In genomic region chr11:102377891-102378290, GRCh38 we compare ENCODE assay signal across 16 cellular contexts. TPM values are rescaled to one million over a fixed set of nuclear protein-coding genes. Genes with fewer than 3 reads are reported as not detected.
DNase-seq lines count a peak whose midpoint lies in the region; ATAC-seq and TF ChIP-seq lines count a peak whose summit lies in the region.
"Had no signal": no experiment of that assay in that cellular context is flagged by ENCODE, and none has a peak within 500 bp of the region (broad histone marks: within the 10 kb centered on the region; RNA-seq: fewer than 3 reads in every experiment).

No MANE protein-coding gene starts in this region.

- in situ Hi-C loops in Panc1 (cut with HindIII; ENCODE audit: low pct_unique_long_range_greater_than_20kb, low sequenced_read_pairs) (no loop called here), mammary epithelial cell (cut with MboI; ENCODE audit: low sequenced_read_pairs in 2 of 2) (loop anchor here (25.0 kb wide), 2 partner anchors 109 to 234 kb away; no protein-coding TSS in a partner anchor)

- DNase-seq in activated CD4-positive, alpha-beta T cell treated with anti-CD3 and anti-CD28 coated beads, Interleukin-2, amount 10 ng/mL, durations not matched to agents 7 days and 5 days: no peak
- no peak for DNase-seq in activated CD4-positive, alpha-beta T cell treated with anti-CD3 and anti-CD28 coated beads for 1 hour
- DNase-seq in Panc1 (ENCODE audit: low read depth, low spot score) (no peak), mammary epithelial cell (no peak), osteocyte (ENCODE audit: extremely low spot score, unreplicated experiment) (no peak), posterior cingulate gyrus (no peak)
- DNase-seq in activated T-helper 1 cell treated with anti-CD3 and anti-CD28 coated beads, Interleukin-12 subunit alpha, Interleukin-12 subunit beta, Interleukin-2, Interleukin-4 antibody, amounts not matched to agents 30 ng/mL and 10 ng/mL and 1 ng/mL, durations not matched to agents 14 hours and 24 hours and 36 hours (ENCODE audit: low spot score): no peak
- DNase-seq: CD8-positive, alpha-beta T cell; DMS79; H7; IMR-90 had no signal

- no peak overlapping the region for H3K27ac ChIP-seq in Panc1 (ENCODE audit: low read length)
- H3K27ac ChIP-seq in mammary epithelial cell (ENCODE audit: insufficient read depth, low read depth, low read length): no peak overlapping the region
- H3K27ac ChIP-seq: 22Rv1 had no signal

- CTCF ChIA-PET in activated CD4-positive, alpha-beta T cell treated with anti-CD3 and anti-CD28 coated beads, Interleukin-2, amount 10 ng/mL, durations not matched to agents 7 days and 5 days (lab: Charles Lee): no interaction called here
- CTCF ChIA-PET in Panc1 (lab: Charles Lee) (no interaction called here), mammary epithelial cell (lab: Charles Lee; ENCODE audit: low non-redundant PET) (no interaction called here)

- no peak for ATAC-seq in Panc1
- ATAC-seq in HG02870 (IDR thresholded peaks at IDR 0.05; ENCODE audit: unreplicated experiment): no peak
- ATAC-seq: CD8-positive, alpha-beta T cell; GM12878; GM23338 had no signal

- intact Hi-C loops in Panc1 (cut with micrococcal nuclease; ENCODE audit: unreplicated experiment) (no loop called here), mammary epithelial cell (cut with micrococcal nuclease) (no loop called here), posterior cingulate gyrus (cut with DNase I) (no loop called here)
- intact Hi-C loops in activated T-helper 1 cell treated with anti-CD3 and anti-CD28 coated beads, Interleukin-12 subunit alpha, Interleukin-12 subunit beta, Interleukin-2, Interleukin-4 antibody, amounts not matched to agents 30 ng/mL and 10 ng/mL and 1 ng/mL, durations not matched to agents 14 hours and 24 hours and 36 hours (cut with micrococcal nuclease): no loop called here

- H3K9me3 ChIP-seq in Panc1 (ENCODE audit: control insufficient read depth, insufficient read depth, low read depth, low read length) (no peaks in the 10 kb centered on the region), mammary epithelial cell (replicated peaks; ENCODE audit: insufficient read depth, low read length) (no peaks in the 10 kb centered on the region)

- H3K9me3 Mint-ChIP-seq in activated CD4-positive, alpha-beta T cell treated with anti-CD3 and anti-CD28 coated beads, Interleukin-2, amount 10 ng/mL, durations not matched to agents 7 days and 5 days: no peaks in the 10 kb centered on the region
- H3K9me3 Mint-ChIP-seq in osteocyte (ENCODE audit: unreplicated experiment): no peaks in the 10 kb centered on the region
- H3K9me3 Mint-ChIP-seq in activated T-helper 1 cell treated with anti-CD3 and anti-CD28 coated beads, Interleukin-12 subunit alpha, Interleukin-12 subunit beta, Interleukin-2, Interleukin-4 antibody, amounts not matched to agents 30 ng/mL and 10 ng/mL and 1 ng/mL, durations not matched to agents 14 hours and 24 hours and 36 hours: no peaks in the 10 kb centered on the region
- H3K9me3 Mint-ChIP-seq: CD14-positive monocyte; CD8-positive, alpha-beta T cell had no signal

- H3K4me3 Mint-ChIP-seq in activated CD4-positive, alpha-beta T cell treated with anti-CD3 and anti-CD28 coated beads, Interleukin-2, amount 10 ng/mL, durations not matched to agents 7 days and 5 days: no peak overlapping the region
- H3K4me3 Mint-ChIP-seq in osteocyte (ENCODE audit: unreplicated experiment): no peak overlapping the region
- H3K4me3 Mint-ChIP-seq in activated T-helper 1 cell treated with anti-CD3 and anti-CD28 coated beads, Interleukin-12 subunit alpha, Interleukin-12 subunit beta, Interleukin-2, Interleukin-4 antibody, amounts not matched to agents 30 ng/mL and 10 ng/mL and 1 ng/mL, durations not matched to agents 14 hours and 24 hours and 36 hours: no peak overlapping the region
- H3K4me3 Mint-ChIP-seq: CD14-positive monocyte; CD8-positive, alpha-beta T cell; GM23338 had no signal

- BruUV-seq in Panc1 (replicated peaks; lab: Mats Ljungman, UMichigan): TSS peak; percentile 28
- BruUV-seq in mammary epithelial cell (replicated peaks; lab: Mats Ljungman, UMichigan): TSS peak; percentile 66

- dilution Hi-C loops in mammary epithelial cell (cut with HindIII; ENCODE audit: low sequenced_read_pairs): no loop called here

- H3K4me3 ChIP-seq in Panc1 (ENCODE audit: low read depth in 2 of 2, low read length in 2 of 2) (no peak overlapping the region), mammary epithelial cell (replicated peaks in 1 of 3; ENCODE audit: insufficient read depth in 1 of 3, low read depth in 2 of 3, low read length in 3 of 3) (no peak overlapping the region)
- H3K4me3 ChIP-seq: GM12878, GM23338 had no signal

- no peak overlapping the region for H2AFZ ChIP-seq in mammary epithelial cell (ENCODE audit: low read depth, low read length)
- H2AFZ ChIP-seq: GM23338 had no signal

- peaks cover 18% of the 10 kb centered on the region for H3K4me1 Mint-ChIP-seq in activated CD4-positive, alpha-beta T cell treated with anti-CD3 and anti-CD28 coated beads, Interleukin-2, amount 10 ng/mL, durations not matched to agents 7 days and 5 days
- H3K4me1 Mint-ChIP-seq in osteocyte (ENCODE audit: unreplicated experiment): peaks cover 43% of the 10 kb centered on the region
- peaks cover 12% of the 10 kb centered on the region for H3K4me1 Mint-ChIP-seq in activated T-helper 1 cell treated with anti-CD3 and anti-CD28 coated beads, Interleukin-12 subunit alpha, Interleukin-12 subunit beta, Interleukin-2, Interleukin-4 antibody, amounts not matched to agents 30 ng/mL and 10 ng/mL and 1 ng/mL, durations not matched to agents 14 hours and 24 hours and 36 hours (ENCODE audit: low read depth)
- H3K4me1 Mint-ChIP-seq: CD14-positive monocyte had no signal

- peak overlapping the region; percentile 62 for H3K27ac Mint-ChIP-seq in activated CD4-positive, alpha-beta T cell treated with anti-CD3 and anti-CD28 coated beads, Interleukin-2, amount 10 ng/mL, durations not matched to agents 7 days and 5 days
- H3K27ac Mint-ChIP-seq in osteocyte (ENCODE audit: unreplicated experiment): peak overlapping the region; percentile 80
- H3K27ac Mint-ChIP-seq in activated T-helper 1 cell treated with anti-CD3 and anti-CD28 coated beads, Interleukin-12 subunit alpha, Interleukin-12 subunit beta, Interleukin-2, Interleukin-4 antibody, amounts not matched to agents 30 ng/mL and 10 ng/mL and 1 ng/mL, durations not matched to agents 14 hours and 24 hours and 36 hours: no peak overlapping the region
- H3K27ac Mint-ChIP-seq: CD14-positive monocyte; CD8-positive, alpha-beta T cell; GM23338 had no signal

- H4K20me1 ChIP-seq in mammary epithelial cell (ENCODE audit: insufficient read depth, low read length): no peaks in the 10 kb centered on the region

- no peaks in the 10 kb centered on the region for H3K27me3 Mint-ChIP-seq in activated CD4-positive, alpha-beta T cell treated with anti-CD3 and anti-CD28 coated beads, Interleukin-2, amount 10 ng/mL, durations not matched to agents 7 days and 5 days
- H3K27me3 Mint-ChIP-seq in osteocyte (ENCODE audit: unreplicated experiment): no peaks in the 10 kb centered on the region
- no peaks in the 10 kb centered on the region for H3K27me3 Mint-ChIP-seq in activated T-helper 1 cell treated with anti-CD3 and anti-CD28 coated beads, Interleukin-12 subunit alpha, Interleukin-12 subunit beta, Interleukin-2, Interleukin-4 antibody, amounts not matched to agents 30 ng/mL and 10 ng/mL and 1 ng/mL, durations not matched to agents 14 hours and 24 hours and 36 hours (ENCODE audit: insufficient read depth)

- H3K9ac ChIP-seq in mammary epithelial cell (ENCODE audit: insufficient read depth, low read length): no peak overlapping the region

- TF ChIP-seq CTCF in Panc1 (IDR thresholded peaks at IDR 0.05): no peak
- no peak for TF ChIP-seq CTCF in mammary epithelial cell (conservative IDR thresholded peaks at IDR 0.05 in 1 of 2, IDR thresholded peaks at IDR 0.05 in 1 of 2; ENCODE audit: extremely low read depth in 1 of 2, insufficient read depth in 1 of 2, low read depth in 1 of 2, low read length in 2 of 2)
- TF ChIP-seq CTCF in osteocyte (IDR thresholded peaks at IDR 0.05): no peak

- H3K36me3 Mint-ChIP-seq in activated CD4-positive, alpha-beta T cell treated with anti-CD3 and anti-CD28 coated beads, Interleukin-2, amount 10 ng/mL, durations not matched to agents 7 days and 5 days (ENCODE audit: low read depth): peaks cover 60% of the 10 kb centered on the region
- H3K36me3 Mint-ChIP-seq in osteocyte (ENCODE audit: unreplicated experiment): peaks cover 40% of the 10 kb centered on the region
- peaks cover 47% of the 10 kb centered on the region for H3K36me3 Mint-ChIP-seq in activated T-helper 1 cell treated with anti-CD3 and anti-CD28 coated beads, Interleukin-12 subunit alpha, Interleukin-12 subunit beta, Interleukin-2, Interleukin-4 antibody, amounts not matched to agents 30 ng/mL and 10 ng/mL and 1 ng/mL, durations not matched to agents 14 hours and 24 hours and 36 hours (ENCODE audit: low read depth)

- 15% methylated on average over 2 of the region's 2 CpGs for WGBS in mammary epithelial cell (ENCODE audit: low coverage, missing lambda C conversion rate)

- peaks cover 18% of the 10 kb centered on the region for H3K79me2 ChIP-seq in mammary epithelial cell (ENCODE audit: insufficient read depth, low read length)

- H3K4me1 ChIP-seq in Panc1 (ENCODE audit: control insufficient read depth, insufficient read depth, low read length) (peaks cover 6% of the 10 kb centered on the region; the same call in 1 of the 2 replicates), mammary epithelial cell (ENCODE audit: insufficient read depth, low read length) (no peaks in the 10 kb centered on the region)

- no peak overlapping the region for H3K4me2 ChIP-seq in mammary epithelial cell (ENCODE audit: insufficient read depth, low read depth, low read length)
- H3K4me2 ChIP-seq: GM23338 had no signal

- H3K36me3 ChIP-seq in Panc1 (ENCODE audit: control insufficient read depth, insufficient read depth, low read length): peaks cover 44% of the 10 kb centered on the region
- peaks cover 17% of the 10 kb centered on the region for H3K36me3 ChIP-seq in mammary epithelial cell (ENCODE audit: insufficient read depth, low read length)

- H3K27me3 ChIP-seq in Panc1 (ENCODE audit: control insufficient read depth, insufficient read depth, low read length): no peaks in the 10 kb centered on the region
- H3K27me3 ChIP-seq in mammary epithelial cell (ENCODE audit: insufficient read depth, low read length): no peaks in the 10 kb centered on the region

- POLR2A ChIA-PET in activated CD4-positive, alpha-beta T cell treated with anti-CD3 and anti-CD28 coated beads, Interleukin-2, amount 10 ng/mL, durations not matched to agents 7 days and 5 days (lab: Charles Lee): no interaction called here
- POLR2A ChIA-PET in Panc1 (lab: Charles Lee): no interaction called here

RNA-seq across cellular contexts. Expression of gene BIRC2, which starts 30.9 kb away (rescaled TPM):
- 10 to 100 TPM; 34.9 to 41.2 TPM for total RNA-seq in activated CD4-positive, alpha-beta T cell treated with anti-CD3 and anti-CD28 coated beads, Interleukin-2, amount 10 ng/mL, durations not matched to agents 7 days and 5 days
- total RNA-seq in Panc1 (2021; ENCODE audit: unreplicated experiment) (76.8 TPM), mammary epithelial cell (10 to 100 TPM; 59.4 to 78.2 TPM), osteocyte (46.0 and 51.3 TPM in 2 replicates)
- polyA plus RNA-seq in Panc1 (2012; ENCODE audit: insufficient read length): 29.4 TPM
- polyA plus RNA-seq in mammary epithelial cell: 23.6 TPM
- polyA minus RNA-seq in mammary epithelial cell: 20.2 TPM
- 30.6 and 33.3 TPM in 2 replicates for total RNA-seq in activated T-helper 1 cell treated with anti-CD3 and anti-CD28 coated beads, Interleukin-12 subunit alpha, Interleukin-12 subunit beta, Interleukin-2, Interleukin-4 antibody, amounts not matched to agents 30 ng/mL and 10 ng/mL and 1 ng/mL, durations not matched to agents 14 hours and 24 hours and 36 hours
